ENCODE assay signal across 31 cellular contexts in the genomic region with DNA sequence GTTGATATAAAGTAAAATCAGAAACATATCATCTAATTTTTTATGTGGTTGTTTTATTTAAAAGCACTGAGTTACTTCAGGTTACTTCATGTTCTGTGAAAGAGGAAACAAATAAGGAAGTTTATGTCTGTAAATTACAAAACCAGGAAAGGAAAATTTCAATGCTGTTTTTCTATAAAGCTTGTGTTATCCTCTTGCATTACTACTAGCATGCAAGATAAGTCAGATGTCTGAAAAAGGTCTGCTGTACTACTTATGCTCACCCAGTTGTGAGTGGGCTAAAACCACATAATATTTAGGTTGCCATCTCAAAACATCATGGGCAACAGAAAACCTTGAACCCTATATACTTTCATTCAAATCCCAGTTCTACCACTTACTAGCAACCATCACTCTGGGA.
A peak's percentile ranks its signal among the peaks of the same experiment; 100 is the strongest.
DNase-seq lines count a peak whose midpoint lies in the region; ATAC-seq, FAIRE-seq and TF ChIP-seq lines count a peak whose summit lies in the region.
"Had no signal": no experiment of that assay in that cellular context is flagged by ENCODE, and none has a peak within 500 bp of the region (broad histone marks: within the 10 kb centered on the region; RNA-seq: fewer than 3 reads in every experiment).

No MANE protein-coding gene starts in this region.

- ATAC-seq in right lobe of liver = peak in 2 of 4 donors; percentile 7 to 37
- ATAC-seq in HepG2 = no peak
- ATAC-seq in naive B cell (ENCODE audit: low read depth in 2 of 2) = peak in 1 of 2 donors; percentile 23
- ATAC-seq in GM18867 (IDR thresholded peaks at IDR 0.05; ENCODE audit: unreplicated experiment) = no peak
- ATAC-seq in naive thymus-derived CD4-positive, alpha-beta T cell = no peak
- ATAC-seq: A549, lower lobe of right lung, PC-3 had no signal

- H3K27ac Mint-ChIP-seq in chondrocyte (ENCODE audit: unreplicated experiment) = peak overlapping the region; percentile 54
- peak overlapping the region; percentile 17 to 93 (median 30) for H3K27ac Mint-ChIP-seq in naive B cell
- H3K27ac Mint-ChIP-seq in naive thymus-derived CD4-positive, alpha-beta T cell = no peak overlapping the region
- H3K27ac Mint-ChIP-seq: activated T-cell treated with anti-CD3 and anti-CD28 coated beads, Interleukin-2, amount 50 U/mL, for 24 hours; neural progenitor cell had no signal

- H3K4me3 Mint-ChIP-seq in chondrocyte (ENCODE audit: unreplicated experiment) = no peak overlapping the region
- peak overlapping the region in 5 of 8 donors; percentile 6 to 56 (median 16) for H3K4me3 Mint-ChIP-seq in naive B cell
- H3K4me3 Mint-ChIP-seq in naive thymus-derived CD4-positive, alpha-beta T cell = no peak overlapping the region
- H3K4me3 Mint-ChIP-seq: activated T-cell treated with anti-CD3 and anti-CD28 coated beads, Interleukin-2, amount 50 U/mL, for 24 hours; neural progenitor cell had no signal

- no peak for TF ChIP-seq POLR2A in right lobe of liver (IDR thresholded peaks at IDR 0.05)
- no peak for TF ChIP-seq POLR2A in HepG2 (IDR thresholded peaks at IDR 0.05; ENCODE audit: insufficient read depth in 1 of 2, low read depth in 2 of 2, low read length in 2 of 2)

- H3K9ac ChIP-seq in HepG2 (ENCODE audit: insufficient read depth, low read depth, low read length) = no peak overlapping the region
- H3K9ac ChIP-seq: neural progenitor cell had no signal

- H3K4me1 Mint-ChIP-seq in chondrocyte (ENCODE audit: low read depth) (peaks cover 28% of the 10 kb centered on the region), naive B cell (peaks cover 13 to 52% (median 31%) of the 10 kb centered on the region in 3 donors)
- H3K4me1 Mint-ChIP-seq in naive thymus-derived CD4-positive, alpha-beta T cell = peaks cover 0 to 4% (median 0%) of the 10 kb centered on the region in 7 donors
- H3K4me1 Mint-ChIP-seq: neural progenitor cell had no signal

- BruUV-seq in HepG2 (replicated peaks; lab: Mats Ljungman, UMichigan) = no TSS peak

- H3K9me3 ChIP-seq in right lobe of liver (no peaks in the 10 kb centered on the region), HepG2 (ENCODE audit: low read length) (no peaks in the 10 kb centered on the region), BE2C (no peaks in the 10 kb centered on the region)
- H3K9me3 ChIP-seq in naive thymus-derived CD4-positive, alpha-beta T cell (ENCODE audit: control insufficient read depth in 2 of 3, low read length in 3 of 3) = no peaks in the 10 kb centered on the region
- H3K9me3 ChIP-seq: A549, Caco-2, HAP-1, lower lobe of right lung, MG63, prostate gland, vagina had no signal

- TF ChIP-seq EP300 in HepG2 (IDR thresholded peaks at IDR 0.05; ENCODE audit: low read depth in 2 of 2, low read length in 2 of 2) = no peak
- TF ChIP-seq EP300 in HepG2 (CRISPR knock-in tag; IDR thresholded peaks at IDR 0.05; ENCODE audit: borderline replicate concordance) = no peak

- in situ Hi-C loops in HepG2 (cut with HindIII; ENCODE audit: extremely low pct_ligation_motif_present, low pct_unique_long_range_greater_than_20kb) = no loop called here

- H3K4me3 ChIP-seq in right lobe of liver (no peak overlapping the region), HepG2 (replicated peaks in 1 of 3; ENCODE audit: insufficient read depth in 1 of 3, low read depth in 2 of 3, low read length in 3 of 3) (no peak overlapping the region), BE2C (ENCODE audit: low read depth, low read length) (no peak overlapping the region)
- no peak overlapping the region for H3K4me3 ChIP-seq in naive thymus-derived CD4-positive, alpha-beta T cell (ENCODE audit: low read length)
- H3K4me3 ChIP-seq: A549, HAP-1, lower lobe of right lung, MG63, neural progenitor cell, prostate gland, vagina had no signal

- intact Hi-C loops in right lobe of liver (cut with DNase I) (no loop called here), HepG2 (cut with micrococcal nuclease; ENCODE audit: unreplicated experiment) (no loop called here)
- intact Hi-C loops in naive thymus-derived CD4-positive, alpha-beta T cell (cut with micrococcal nuclease) = no loop called here

- FAIRE-seq in HepG2 (lab: Jason Lieb, UNC) = no peak
- FAIRE-seq: A549, HTR-8/SVneo, kidney had no signal

- POLR2A ChIA-PET in HepG2 (lab: Yijun Ruan, JAX) = no interaction called here
- POLR2A ChIA-PET in naive thymus-derived CD4-positive, alpha-beta T cell (lab: Charles Lee) = no interaction called here

- no peaks in the 10 kb centered on the region for H3K79me2 ChIP-seq in HepG2 (ENCODE audit: insufficient read depth, low read length)

- H3K27ac ChIP-seq in right lobe of liver = peak overlapping the region in 2 of 3 donors; percentile 6 to 22
- H3K27ac ChIP-seq in HepG2 (ENCODE audit: extremely low read length, insufficient read depth, low read length) = no peak overlapping the region
- no peak overlapping the region for H3K27ac ChIP-seq in naive thymus-derived CD4-positive, alpha-beta T cell (ENCODE audit: low read depth, low read length)
- H3K27ac ChIP-seq: A549, epithelial cell of prostate, lower lobe of right lung, neural progenitor cell, prostate gland, vagina, VCaP had no signal

- H4K20me1 ChIP-seq in HepG2 (ENCODE audit: insufficient read depth, low read length) = no peaks in the 10 kb centered on the region

- no peak for TF ChIP-seq RAD21 in HepG2 (CRISPR knock-in tag; IDR thresholded peaks at IDR 0.05)

- H3K4me1 ChIP-seq in right lobe of liver (peaks cover 0 to 17% (median 1%) of the 10 kb centered on the region in 4 donors), HepG2 (ENCODE audit: insufficient read depth, low read length) (0 out of 2 replicates have a peak, but pooled peaks cover 5% of the 10 kb centered on the region), BE2C (no peaks in the 10 kb centered on the region)
- no peaks in the 10 kb centered on the region for H3K4me1 ChIP-seq in naive thymus-derived CD4-positive, alpha-beta T cell (ENCODE audit: control insufficient read depth in 2 of 2, insufficient read depth in 2 of 2, low read length in 2 of 2)
- H3K4me1 ChIP-seq: A549, Caco-2, HAP-1, prostate gland, vagina had no signal

- H3K9me3 Mint-ChIP-seq in chondrocyte (ENCODE audit: low read depth) (no peaks in the 10 kb centered on the region), naive B cell (no peaks in the 10 kb centered on the region)
- H3K9me3 Mint-ChIP-seq in naive thymus-derived CD4-positive, alpha-beta T cell = no peaks in the 10 kb centered on the region
- H3K9me3 Mint-ChIP-seq: activated T-cell treated with anti-CD3 and anti-CD28 coated beads, Interleukin-2, amount 50 U/mL, for 24 hours; neural progenitor cell had no signal

- H3K27me3 Mint-ChIP-seq in chondrocyte (ENCODE audit: low read depth) (no peaks in the 10 kb centered on the region), naive B cell (no peaks in the 10 kb centered on the region)
- no peaks in the 10 kb centered on the region for H3K27me3 Mint-ChIP-seq in naive thymus-derived CD4-positive, alpha-beta T cell
- H3K27me3 Mint-ChIP-seq: activated T-cell treated with anti-CD3 and anti-CD28 coated beads, Interleukin-2, amount 50 U/mL, for 24 hours had no signal

- no peak overlapping the region for H2AFZ ChIP-seq in HepG2 (ENCODE audit: low read length)
- H2AFZ ChIP-seq: neural progenitor cell had no signal

- no peak overlapping the region for H3K4me2 ChIP-seq in HepG2 (ENCODE audit: low read depth, low read length)
- H3K4me2 ChIP-seq: A549, neural progenitor cell had no signal

- no peaks in the 10 kb centered on the region for H3K27me3 ChIP-seq in right lobe of liver
- no peaks in the 10 kb centered on the region for H3K27me3 ChIP-seq in HepG2 (ENCODE audit: control insufficient read depth in 1 of 2, insufficient read depth in 2 of 2, low read length in 2 of 2)
- no peaks in the 10 kb centered on the region for H3K27me3 ChIP-seq in BE2C
- H3K27me3 ChIP-seq in naive thymus-derived CD4-positive, alpha-beta T cell (ENCODE audit: control insufficient read depth in 2 of 2, insufficient read depth in 2 of 2, low read length in 2 of 2) = no peaks in the 10 kb centered on the region
- H3K27me3 ChIP-seq: MG63, neural progenitor cell, vagina had no signal

- CTCF ChIA-PET in HepG2 (lab: Yijun Ruan, JAX; ENCODE audit: low intra/inter-chr PET ratio, low total read pairs) = no interaction called here
- CTCF ChIA-PET in naive thymus-derived CD4-positive, alpha-beta T cell (lab: Charles Lee) = interaction anchor here (0.5 kb wide), 1 partner anchor 21 kb away, joined by 3 read pairs; no protein-coding TSS in a partner anchor

- TF ChIP-seq CTCF in right lobe of liver (IDR thresholded peaks at IDR 0.05) = no peak
- no peak for TF ChIP-seq CTCF in HepG2 (CRISPR knock-in tag; IDR thresholded peaks at IDR 0.05)
- TF ChIP-seq CTCF in chondrocyte (IDR thresholded peaks at IDR 0.05) = no peak
- TF ChIP-seq CTCF in BE2C (IDR thresholded peaks at IDR 0.05; ENCODE audit: low read depth, low read length) = no peak

- DNase-seq in right lobe of liver (no peak), HepG2 (ENCODE audit: low spot score) (no peak), chondrocyte (ENCODE audit: low spot score) (no peak), naive B cell (no peak), DMS153 treated with DMSO at 0.1 percent for 48 hours (lab: John Stamatoyannopoulos, UW; ENCODE audit: unreplicated experiment) (no peak), BE2C (no peak)
- no peak for DNase-seq in naive thymus-derived CD4-positive, alpha-beta T cell
- DNase-seq: activated CD4-positive, alpha-beta T cell treated with anti-CD3 and anti-CD28 coated beads for 48 hours; activated gamma-delta T cell; activated T-cell treated with anti-CD3 and anti-CD28 coated beads, Interleukin-2, amount 50 U/mL, for 24 hours; Caco-2; DMS79; GDM1; KG1; kidney; lower lobe of right lung; MG63; NCI-H1436 treated with DMSO at 0.1 percent for 48 hours; NCI-H82; PC-3; stimulated activated CD4-positive, alpha-beta T cell treated with anti-CD3 and anti-CD28 coated beads, Interleukin-15, amount 100 ng/mL, for 24 hours; stimulated activated naive CD4-positive, alpha-beta T cell treated with Interleukin-2 at 50 U/mL for 16 hours had no signal

- H3K36me3 ChIP-seq in right lobe of liver (no peaks in the 10 kb centered on the region), HepG2 (replicated peaks in 1 of 2; ENCODE audit: control insufficient read depth in 1 of 2, insufficient read depth in 2 of 2, low read length in 2 of 2) (peaks cover 5 to 28% of the 10 kb centered on the region in 2 experiments), BE2C (no peaks in the 10 kb centered on the region)
- no peaks in the 10 kb centered on the region for H3K36me3 ChIP-seq in naive thymus-derived CD4-positive, alpha-beta T cell (ENCODE audit: control insufficient read depth in 2 of 3, insufficient read depth in 3 of 3, low read length in 3 of 3)
- H3K36me3 ChIP-seq: HAP-1, lower lobe of right lung, MG63, neural progenitor cell, prostate gland, vagina had no signal

- H3K36me3 Mint-ChIP-seq in chondrocyte (ENCODE audit: low read depth) (no peaks in the 10 kb centered on the region), naive B cell (peaks cover 8 to 16% of the 10 kb centered on the region in 2 donors)
- peaks cover 0 to 19% (median 5%) of the 10 kb centered on the region in 5 donors for H3K36me3 Mint-ChIP-seq in naive thymus-derived CD4-positive, alpha-beta T cell
- H3K36me3 Mint-ChIP-seq: neural progenitor cell had no signal

Comparison
In these comparisons a context has a peak if more than half of its experiments do, and no peak if none do; other contexts are left out.
1. H3K27ac ChIP-seq: peak in right lobe of liver (2 of 3); none in HepG2 (single experiment) and naive thymus-derived CD4-positive, alpha-beta T cell (single experiment).
2. H3K27ac Mint-ChIP-seq: peak in chondrocyte (single experiment) and naive B cell (6 of 6); none in naive thymus-derived CD4-positive, alpha-beta T cell (0 of 9).
3. H3K4me3 Mint-ChIP-seq: peak in naive B cell (5 of 8); none in chondrocyte (single experiment) and naive thymus-derived CD4-positive, alpha-beta T cell (0 of 10).